Comparison of ENCODE assay signal across 8 cellular contexts in genomic region chr17:15699413-15699924, GRCh38. TPM values are rescaled to one million over a fixed set of nuclear protein-coding genes. Genes with fewer than 3 reads are reported as not detected.
DNase-seq lines count a peak whose midpoint lies in the region; ATAC-seq and TF ChIP-seq lines count a peak whose summit lies in the region.
"Not testable (repeated sequence)": the region's sequence is repeated elsewhere in the genome, so short reads cannot be mapped to it uniquely, and the experiment has no call there.

Gene ZNF286A, plus strand, starts transcription at chr17:15699752. Its CDS starts 578 bp downstream, at chr17:15700330.

- H3K36me3 ChIP-seq in lung (ENCODE audit: control insufficient read depth in 2 of 2, insufficient read depth in 2 of 2, low read length in 2 of 2): not testable (repeated sequence)

- TF ChIP-seq CTCF in lung (IDR thresholded peaks at IDR 0.05; ENCODE audit: control extremely low read depth, extremely low read depth): not testable (repeated sequence)

- H3K27me3 ChIP-seq in lung (ENCODE audit: control insufficient read depth, insufficient read depth): not testable (repeated sequence)

- peak; percentile 95 for ATAC-seq in GM21360 (IDR thresholded peaks at IDR 0.05; ENCODE audit: unreplicated experiment)
- ATAC-seq in lung (ENCODE audit: insufficient read depth, low FRiP score): peak; percentile 100

- H3K4me3 ChIP-seq in lung: peak within 1 kb of the TSS; percentile 39

- 0% methylated on average over 44 of the region's 44 CpGs for WGBS in lung, 2 donors

- peak within 1 kb of the TSS in 1 of 2 donors; percentile 33 for H3K27ac ChIP-seq in lung (ENCODE audit: low read depth in 1 of 2, low read length in 1 of 2)

- DNase-seq in COLO829 (ENCODE audit: low spot score): peak; percentile 82
- DNase-seq in HT-29 (ENCODE audit: low spot score): peak; percentile 92
- peak; percentile 92 for DNase-seq in NK-92 treated with Interleukin-12 subunit alpha and Interleukin-12 subunit beta, amount 100 ng/mL, for 24 hours (lab: John Stamatoyannopoulos, UW)
- peak; percentile 80 to 89 for DNase-seq in activated CD8-positive, alpha-beta memory T cell treated with anti-CD3 and anti-CD28 coated beads for 1 hour (ENCODE audit: extremely low read depth in 1 of 2, low read depth in 1 of 2)
- peak; percentile 85 for DNase-seq in effector CD8-positive, alpha-beta T cell (lab: John Stamatoyannopoulos, UW)
- DNase-seq in lung (ENCODE audit: low spot score): peak; percentile 100
- peak; percentile 92 to 99 (median 98) for DNase-seq in stimulated activated CD4-positive, alpha-beta T cell treated with anti-CD3 and anti-CD28 coated beads, TNF-alpha, amount 100 ng/mL, for 24 hours (ENCODE audit: low read depth in 3 of 3)

- H3K4me1 ChIP-seq in lung (ENCODE audit: control insufficient read depth in 2 of 2, insufficient read depth in 2 of 2, low read length in 2 of 2): not testable (repeated sequence)

- not testable (repeated sequence) for H3K9me3 ChIP-seq in lung (ENCODE audit: control insufficient read depth in 2 of 2, insufficient read depth in 1 of 2, low read length in 1 of 2)

RNA-seq across cellular contexts. Expression of gene ZNF286A, which starts in this region (rescaled TPM):
- 4.6 and 14.1 TPM in 2 replicates for total RNA-seq in HT-29 (2014; rRNA removed; shearing (Covaris generic))
- 10 to 100 TPM; 10.9 to 25.8 TPM for total RNA-seq in lung
- polyA plus RNA-seq in lung: 1 to 10 TPM; 3.8 TPM
